Comparison of ENCODE assay signal across 1 cellular context in genomic region chr7:56131062-56131461, GRCh38.
TF ChIP-seq lines count a peak whose summit lies in the region.
"Not testable (repeated sequence)": the region's sequence is repeated elsewhere in the genome, so short reads cannot be mapped to it uniquely, and the experiment has no call there.

No MANE protein-coding gene starts in this region.

TF ChIP-seq in HepG2, 621 proteins besides CTCF, POLR2A, EP300 and RAD21:
- TF ChIP-seq USF2 (IDR thresholded peaks at IDR 0.05; ENCODE audit: low read depth, low read length); NR2F6 (CRISPR knock-in tag; IDR thresholded peaks at IDR 0.05): not testable (repeated sequence)
- peak; percentile 66; the same call in 1 of the 2 replicates for TF ChIP-seq USF2 (CRISPR knock-in tag; IDR thresholded peaks at IDR 0.05; ENCODE audit: borderline replicate concordance)
- TF ChIP-seq NR2F1 (CRISPR knock-in tag; IDR thresholded peaks at IDR 0.05): peak; percentile 14 to 36; a peak in 1 of 4 replicates
- peak; percentile 51 for TF ChIP-seq NR2F6 (IDR thresholded peaks at IDR 0.05)
- TF ChIP-seq NR2F2 (IDR thresholded peaks at IDR 0.05; ENCODE audit: borderline replicate concordance, low read depth): 0 out of 2 replicates have a peak, but pooled peaks have one; percentile 30
